In genomic region chr10:65720901-65721300, GRCh38 we compare ENCODE assay signal across 27 cellular contexts.
"Had no signal": no experiment of that assay in that cellular context is flagged by ENCODE, and none has a peak within 500 bp of the region (broad histone marks: within the 10 kb centered on the region; RNA-seq: fewer than 3 reads in every experiment).

No MANE protein-coding gene starts in this region.

- H3K4me3 ChIP-seq: coronary artery, esophagus squamous epithelium, mucosa of descending colon, right atrium auricular region, sigmoid colon, smooth muscle cell, stomach, thyroid gland, vagina had no signal

- H3K36me3 ChIP-seq: esophagus squamous epithelium, neutrophil, right atrium auricular region, sigmoid colon, stomach, thyroid gland, vagina had no signal

- H3K9me3 ChIP-seq: esophagus squamous epithelium, mucosa of descending colon, neutrophil, right atrium auricular region, sigmoid colon, stomach, thyroid gland, vagina had no signal

- H3K27me3 ChIP-seq: esophagus squamous epithelium, neutrophil, right atrium auricular region, sigmoid colon, stomach, thyroid gland, vagina had no signal

- H3K27me3 Mint-ChIP-seq: naive B cell; natural killer cell treated with Interleukin-12 subunit alpha and Interleukin-12 subunit beta and Interleukin-15 and Interleukin-18, amount 100 ng/mL, for 72 hours; progenitor cell of endocrine pancreas had no signal

- H3K36me3 Mint-ChIP-seq: mesothelial cell of epicardium; naive B cell; stimulated activated effector memory CD8-positive, alpha-beta T cell treated with anti-CD3 and anti-CD28 coated beads, Interleukin-12 subunit alpha, Interleukin-12 subunit beta, amount 100 ng/mL, for 72 hours had no signal

- H3K9ac ChIP-seq: parathyroid adenoma had no signal

- H3K79me2 ChIP-seq: parathyroid adenoma had no signal

- ATAC-seq: mucosa of descending colon; natural killer cell treated with Interleukin-12 subunit alpha and Interleukin-12 subunit beta and Interleukin-15 and Interleukin-18, amount 100 ng/mL, for 72 hours; stimulated activated effector memory CD8-positive, alpha-beta T cell treated with anti-CD3 and anti-CD28 coated beads, Interleukin-12 subunit alpha, Interleukin-12 subunit beta, amount 100 ng/mL, for 72 hours had no signal

- DNase-seq: dermis blood vessel endothelial cell; effector memory CD4-positive, alpha-beta T cell; erythroblast; esophagus squamous epithelium; head of caudate nucleus; mesenchymal stem cell; mucosa of descending colon; naive B cell; sigmoid colon; stimulated activated CD4-positive, alpha-beta T cell treated with anti-CD3 and anti-CD28 coated beads, Interleukin-12 subunit alpha, Interleukin-12 subunit beta, amount 100 ng/mL, for 4 hours; stimulated activated CD4-positive, alpha-beta T cell treated with anti-CD3 and anti-CD28 coated beads, Interleukin-1b, Interleukin-23, amount 100 ng/mL, for 48 hours; stimulated activated CD4-positive, alpha-beta T cell treated with anti-CD3 and anti-CD28 coated beads, Interleukin-4, amount 100 ng/mL, for 24 hours; stimulated activated naive CD4-positive, alpha-beta T cell treated with Interleukin-2 at 50 U/mL for 16 hours; stomach; thyroid gland; trophoblast cell had no signal

- H3K9me3 Mint-ChIP-seq: mesothelial cell of epicardium, neural crest cell had no signal

- H3K27ac ChIP-seq: coronary artery, esophagus squamous epithelium, neutrophil, parathyroid adenoma, right atrium auricular region, sigmoid colon, stomach, thyroid gland, vagina had no signal

- H3K4me3 Mint-ChIP-seq: mesothelial cell of epicardium; naive B cell; natural killer cell treated with Interleukin-12 subunit alpha and Interleukin-12 subunit beta and Interleukin-15 and Interleukin-18, amount 100 ng/mL, for 72 hours; neural crest cell; stimulated activated effector memory CD8-positive, alpha-beta T cell treated with anti-CD3 and anti-CD28 coated beads, Interleukin-12 subunit alpha, Interleukin-12 subunit beta, amount 100 ng/mL, for 72 hours had no signal

- H2AFZ ChIP-seq: parathyroid adenoma had no signal

- H3K4me1 Mint-ChIP-seq: mesothelial cell of epicardium; naive B cell; neural crest cell; stimulated activated effector memory CD8-positive, alpha-beta T cell treated with anti-CD3 and anti-CD28 coated beads, Interleukin-12 subunit alpha, Interleukin-12 subunit beta, amount 100 ng/mL, for 72 hours had no signal

- H3K4me2 ChIP-seq: smooth muscle cell had no signal

- H3K27ac Mint-ChIP-seq: mesothelial cell of epicardium; naive B cell; natural killer cell treated with Interleukin-12 subunit alpha and Interleukin-12 subunit beta and Interleukin-15 and Interleukin-18, amount 100 ng/mL, for 72 hours; progenitor cell of endocrine pancreas; stimulated activated effector memory CD8-positive, alpha-beta T cell treated with anti-CD3 and anti-CD28 coated beads, Interleukin-12 subunit alpha, Interleukin-12 subunit beta, amount 100 ng/mL, for 72 hours had no signal

- H3K4me1 ChIP-seq: esophagus squamous epithelium, parathyroid adenoma, right atrium auricular region, sigmoid colon, stomach, thyroid gland, vagina had no signal
